2 cellular contexts compared by ENCODE assay signal in genomic region chr1:2575801-2576663, GRCh38.
TF ChIP-seq lines count a peak whose summit lies in the region.

No MANE protein-coding gene starts in this region.

TF ChIP-seq in HEK293, 187 proteins besides CTCF, POLR2A, EP300 and RAD21:
- peak; percentile 57 for TF ChIP-seq KLF1 (tag by site-specific recombination; IDR thresholded peaks at IDR 0.05)
- TF ChIP-seq, protein P1, sequence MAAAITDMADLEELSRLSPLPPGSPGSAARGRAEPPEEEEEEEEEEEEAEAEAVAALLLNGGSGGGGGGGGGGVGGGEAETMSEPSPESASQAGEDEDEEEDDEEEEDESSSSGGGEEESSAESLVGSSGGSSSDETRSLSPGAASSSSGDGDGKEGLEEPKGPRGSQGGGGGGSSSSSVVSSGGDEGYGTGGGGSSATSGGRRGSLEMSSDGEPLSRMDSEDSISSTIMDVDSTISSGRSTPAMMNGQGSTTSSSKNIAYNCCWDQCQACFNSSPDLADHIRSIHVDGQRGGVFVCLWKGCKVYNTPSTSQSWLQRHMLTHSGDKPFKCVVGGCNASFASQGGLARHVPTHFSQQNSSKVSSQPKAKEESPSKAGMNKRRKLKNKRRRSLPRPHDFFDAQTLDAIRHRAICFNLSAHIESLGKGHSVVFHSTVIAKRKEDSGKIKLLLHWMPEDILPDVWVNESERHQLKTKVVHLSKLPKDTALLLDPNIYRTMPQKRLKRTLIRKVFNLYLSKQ (tag by site-specific recombination; IDR thresholded peaks at IDR 0.05; ENCODE audit: borderline replicate concordance) = no peak
- no peak for TF ChIP-seq ZNF777 (tag by site-specific recombination; IDR thresholded peaks at IDR 0.05; ENCODE audit: borderline replicate concordance)
- TF ChIP-seq ZNF654 (tag by site-specific recombination; IDR thresholded peaks at IDR 0.05; ENCODE audit: low read depth) = no peak
- no peak for TF ChIP-seq REPIN1 (tag by site-specific recombination; IDR thresholded peaks at IDR 0.05; ENCODE audit: low read depth)

TF ChIP-seq in endothelial cell of umbilical vein, 7 proteins besides CTCF, POLR2A, EP300 and RAD21:
- no peak for TF ChIP-seq MYC (IDR thresholded peaks at IDR 0.05; ENCODE audit: low read depth, low read length)
- TF ChIP-seq POLR2AphosphoS5 (IDR thresholded peaks at IDR 0.05; ENCODE audit: insufficient read depth, low read depth, low read length) = no peak
- TF ChIP-seq MAX (IDR thresholded peaks at IDR 0.05; ENCODE audit: insufficient read depth, insufficient read length) = no peak
- TF ChIP-seq GATA2 (IDR thresholded peaks at IDR 0.05; ENCODE audit: insufficient read depth, insufficient read length, low read depth, low read length) = no peak
- TF ChIP-seq JUN (IDR thresholded peaks at IDR 0.05; ENCODE audit: borderline replicate concordance, insufficient read depth, insufficient read length, low read depth) = no peak
- TF ChIP-seq FOS (IDR thresholded peaks at IDR 0.05; ENCODE audit: borderline replicate concordance, insufficient read depth, low read length) = no peak
- no peak for TF ChIP-seq EZH2 (IDR thresholded peaks at IDR 0.05; ENCODE audit: borderline replicate concordance, low read depth, low read length, severe bottlenecking)
